32 cellular contexts compared by ENCODE assay signal in the genomic region with DNA sequence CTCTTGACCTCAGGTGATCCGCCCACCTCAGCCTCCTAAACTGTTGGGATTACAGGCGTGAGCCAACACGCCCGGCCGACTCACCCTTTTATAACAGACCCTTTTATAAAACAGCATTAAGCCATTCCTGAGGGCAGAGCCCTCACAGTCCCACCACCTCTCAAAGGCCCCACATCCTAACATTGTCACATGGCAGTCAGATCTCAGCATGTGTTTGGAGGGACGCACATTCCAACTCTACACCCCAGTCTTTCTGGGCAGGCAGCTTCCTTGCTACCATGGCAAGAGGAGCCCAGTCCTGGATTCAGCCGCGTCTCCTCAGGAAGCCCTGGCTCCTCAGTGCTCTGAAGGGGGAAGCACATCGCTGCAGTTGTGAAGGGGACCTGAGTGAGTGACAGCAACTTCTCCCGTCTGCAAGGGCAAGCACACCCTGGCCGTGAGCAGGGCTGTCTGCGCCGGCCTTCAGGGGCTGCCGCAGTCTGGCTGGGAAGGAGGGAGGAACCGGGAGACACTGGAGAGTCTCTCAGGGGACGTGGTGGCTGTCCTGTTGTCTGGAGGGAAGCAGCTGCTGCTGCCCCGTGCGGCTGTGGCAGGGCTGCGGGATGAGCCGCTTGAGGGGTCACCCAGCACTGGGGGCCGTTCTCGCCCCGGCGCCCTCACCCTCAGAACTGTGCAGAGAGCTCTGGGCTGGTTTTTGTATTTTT. TPM values are rescaled to one million over a fixed set of nuclear protein-coding genes. Genes with fewer than 3 reads are reported as not detected.
DNase-seq lines count a peak whose midpoint lies in the region; ATAC-seq, FAIRE-seq and TF ChIP-seq lines count a peak whose summit lies in the region.
"Had no signal": no experiment of that assay in that cellular context is flagged by ENCODE, and none has a peak within 500 bp of the region (broad histone marks: within the 10 kb centered on the region; RNA-seq: fewer than 3 reads in every experiment).

No MANE protein-coding gene starts in this region.

- TF ChIP-seq EP300 in HepG2 (IDR thresholded peaks at IDR 0.05; ENCODE audit: low read depth in 2 of 2, low read length in 2 of 2) = no peak
- TF ChIP-seq EP300 in HepG2 (CRISPR knock-in tag; IDR thresholded peaks at IDR 0.05; ENCODE audit: borderline replicate concordance) = no peak

- intact Hi-C loops in HepG2 (cut with micrococcal nuclease; ENCODE audit: unreplicated experiment) = no loop called here

- H2AFZ ChIP-seq in HepG2 (ENCODE audit: low read length) = no peak overlapping the region

- 96% methylated on average over 24 of the region's 24 CpGs for WGBS in HepG2 (ENCODE audit: low lambda C conversion rate)

- no peak for FAIRE-seq in HepG2 (lab: Jason Lieb, UNC)
- FAIRE-seq: endometrium, GM12891, H54 had no signal

- DNase-seq in NCI-H2227 (lab: John Stamatoyannopoulos, UW; ENCODE audit: unreplicated experiment) (peak; percentile 47), NCI-H2227 treated with DMSO at 0.1 percent for 48 hours (lab: John Stamatoyannopoulos, UW) (no peak), SK-N-DZ (ENCODE audit: low spot score) (peak; percentile 82), HepG2 (ENCODE audit: low spot score) (no peak), NCI-H2029 treated with DMSO at 0.1 percent for 48 hours (lab: John Stamatoyannopoulos, UW) (no peak)
- DNase-seq in stimulated activated naive B cell treated with anti-CD40 and anti-IgM and Interleukin-4, amounts not matched to agents 10 μg/mL and 1 μg/mL and 100 μg/mL, for 72 hours = no peak
- DNase-seq in activated CD4-positive, alpha-beta T cell treated with anti-CD3 and anti-CD28 coated beads, Interleukin-2, amount 10 ng/mL, durations not matched to agents 7 days and 5 days = no peak
- DNase-seq: activated CD4-positive, alpha-beta T cell treated with anti-CD3 and anti-CD28 coated beads for 4 hours; activated T-cell treated with anti-CD3 and anti-CD28 coated beads, Interleukin-2, amount 50 U/mL, for 4 hours; CD4-positive, alpha-beta T cell; central memory CD4-positive, alpha-beta T cell; dermis blood vessel endothelial cell; esophagus squamous epithelium; foreskin melanocyte; left cardiac atrium; NCI-H1694 treated with DMSO at 0.1 percent for 48 hours; NCI-H345; NCI-H748 treated with DMSO at 0.1 percent for 48 hours; RPMI8226; stimulated activated naive CD8-positive, alpha-beta T cell treated with anti-CD3 and anti-CD28 coated beads, Interleukin-15, Interleukin-2, amounts not matched to agents 100 U/mL and 50 U/mL, for 24 hours; T-helper 2 cell had no signal

- no TSS peak for BruUV-seq in HepG2 (replicated peaks; lab: Mats Ljungman, UMichigan)

- no peak overlapping the region for H3K4me3 ChIP-seq in HepG2 (replicated peaks in 1 of 3; ENCODE audit: insufficient read depth in 1 of 3, low read depth in 2 of 3, low read length in 3 of 3)
- H3K4me3 ChIP-seq: esophagus squamous epithelium, prostate gland, thoracic aorta, vagina had no signal

- TF ChIP-seq RAD21 in HepG2 (CRISPR knock-in tag; IDR thresholded peaks at IDR 0.05) = no peak

- H3K4me2 ChIP-seq in HepG2 (ENCODE audit: low read depth, low read length) = no peak overlapping the region

- H3K4me3 Mint-ChIP-seq in stimulated activated naive B cell treated with anti-CD40 and anti-IgM and Interleukin-4, amounts not matched to agents 10 μg/mL and 1 μg/mL and 100 μg/mL, for 72 hours = no peak overlapping the region
- H3K4me3 Mint-ChIP-seq in activated CD4-positive, alpha-beta T cell treated with anti-CD3 and anti-CD28 coated beads, Interleukin-2, amount 10 ng/mL, durations not matched to agents 7 days and 5 days = no peak overlapping the region
- H3K4me3 Mint-ChIP-seq: activated T-cell treated with anti-CD3 and anti-CD28 coated beads, Interleukin-2, amount 50 U/mL, for 4 hours; CD4-positive, alpha-beta T cell had no signal

- peaks cover 20 to 21% of the 10 kb centered on the region in 2 donors for H3K36me3 Mint-ChIP-seq in stimulated activated naive B cell treated with anti-CD40 and anti-IgM and Interleukin-4, amounts not matched to agents 10 μg/mL and 1 μg/mL and 100 μg/mL, for 72 hours
- no peaks in the 10 kb centered on the region for H3K36me3 Mint-ChIP-seq in activated CD4-positive, alpha-beta T cell treated with anti-CD3 and anti-CD28 coated beads, Interleukin-2, amount 10 ng/mL, durations not matched to agents 7 days and 5 days (ENCODE audit: low read depth)

- H3K9ac ChIP-seq in HepG2 (ENCODE audit: insufficient read depth, low read depth, low read length) = no peak overlapping the region

- peaks cover 22 to 38% of the 10 kb centered on the region in 2 donors for H3K4me1 Mint-ChIP-seq in stimulated activated naive B cell treated with anti-CD40 and anti-IgM and Interleukin-4, amounts not matched to agents 10 μg/mL and 1 μg/mL and 100 μg/mL, for 72 hours
- peaks cover 3% of the 10 kb centered on the region for H3K4me1 Mint-ChIP-seq in activated CD4-positive, alpha-beta T cell treated with anti-CD3 and anti-CD28 coated beads, Interleukin-2, amount 10 ng/mL, durations not matched to agents 7 days and 5 days

- no peaks in the 10 kb centered on the region for H3K9me3 Mint-ChIP-seq in stimulated activated naive B cell treated with anti-CD40 and anti-IgM and Interleukin-4, amounts not matched to agents 10 μg/mL and 1 μg/mL and 100 μg/mL, for 72 hours
- H3K9me3 Mint-ChIP-seq in activated CD4-positive, alpha-beta T cell treated with anti-CD3 and anti-CD28 coated beads, Interleukin-2, amount 10 ng/mL, durations not matched to agents 7 days and 5 days = no peaks in the 10 kb centered on the region
- H3K9me3 Mint-ChIP-seq: activated T-cell treated with anti-CD3 and anti-CD28 coated beads, Interleukin-2, amount 50 U/mL, for 4 hours; CD4-positive, alpha-beta T cell had no signal

- in situ Hi-C loops in HepG2 (cut with HindIII; ENCODE audit: extremely low pct_ligation_motif_present, low pct_unique_long_range_greater_than_20kb) = no loop called here

- peaks cover 13% of the 10 kb centered on the region for H3K4me1 ChIP-seq in HepG2 (ENCODE audit: insufficient read depth, low read length)
- H3K4me1 ChIP-seq: prostate gland had no signal

- CTCF ChIA-PET in HepG2 (lab: Yijun Ruan, JAX; ENCODE audit: low intra/inter-chr PET ratio, low total read pairs) = no interaction called here
- CTCF ChIA-PET in activated CD4-positive, alpha-beta T cell treated with anti-CD3 and anti-CD28 coated beads, Interleukin-2, amount 10 ng/mL, durations not matched to agents 7 days and 5 days (lab: Charles Lee) = no interaction called here

- TF ChIP-seq CTCF in HepG2 (CRISPR knock-in tag; IDR thresholded peaks at IDR 0.05) = no peak

- peaks cover 51% of the 10 kb centered on the region for H3K79me2 ChIP-seq in HepG2 (ENCODE audit: insufficient read depth, low read length)

- no peak for ATAC-seq in HepG2
- no peak for ATAC-seq in stimulated activated naive B cell treated with anti-CD40 and anti-IgM and Interleukin-4, amounts not matched to agents 10 μg/mL and 1 μg/mL and 100 μg/mL, for 72 hours (replicated peaks)
- ATAC-seq in GM21360 (IDR thresholded peaks at IDR 0.05; ENCODE audit: unreplicated experiment) = no peak
- ATAC-seq: activated T-cell treated with anti-CD3 and anti-CD28 coated beads, Interleukin-2, amount 50 U/mL, for 4 hours; left cardiac atrium; SK-N-SH treated with all-trans-retinoic acid at 6 μM for 48 hours; stimulated activated naive CD8-positive, alpha-beta T cell treated with anti-CD3 and anti-CD28 coated beads, Interleukin-15, Interleukin-2, amounts not matched to agents 100 U/mL and 50 U/mL, for 24 hours had no signal

- TF ChIP-seq POLR2A in HepG2 (IDR thresholded peaks at IDR 0.05; ENCODE audit: insufficient read depth in 1 of 2, low read depth in 2 of 2, low read length in 2 of 2) = no peak

- no peaks in the 10 kb centered on the region for H3K27me3 ChIP-seq in HepG2 (ENCODE audit: control insufficient read depth in 1 of 2, insufficient read depth in 2 of 2, low read length in 2 of 2)
- H3K27me3 ChIP-seq: esophagus squamous epithelium, neutrophil, vagina had no signal

- POLR2A ChIA-PET in HepG2 (lab: Yijun Ruan, JAX) = no interaction called here
- POLR2A ChIA-PET in activated CD4-positive, alpha-beta T cell treated with anti-CD3 and anti-CD28 coated beads, Interleukin-2, amount 10 ng/mL, durations not matched to agents 7 days and 5 days (lab: Charles Lee) = no interaction called here

- no peaks in the 10 kb centered on the region for H3K9me3 ChIP-seq in HepG2 (ENCODE audit: low read length)
- H3K9me3 ChIP-seq: esophagus squamous epithelium, neutrophil, prostate gland, thoracic aorta, vagina had no signal

- peaks cover 43% of the 10 kb centered on the region for H4K20me1 ChIP-seq in HepG2 (ENCODE audit: insufficient read depth, low read length)

- H3K27ac ChIP-seq in HepG2 (ENCODE audit: extremely low read length, insufficient read depth, low read length) = no peak overlapping the region
- H3K27ac ChIP-seq: 22Rv1, esophagus squamous epithelium, neutrophil, prostate gland, thoracic aorta, vagina had no signal

- H3K27me3 Mint-ChIP-seq in stimulated activated naive B cell treated with anti-CD40 and anti-IgM and Interleukin-4, amounts not matched to agents 10 μg/mL and 1 μg/mL and 100 μg/mL, for 72 hours = no peaks in the 10 kb centered on the region
- H3K27me3 Mint-ChIP-seq in activated CD4-positive, alpha-beta T cell treated with anti-CD3 and anti-CD28 coated beads, Interleukin-2, amount 10 ng/mL, durations not matched to agents 7 days and 5 days = no peaks in the 10 kb centered on the region
- H3K27me3 Mint-ChIP-seq: CD4-positive, alpha-beta T cell had no signal

- peaks cover 24 to 38% of the 10 kb centered on the region in 2 experiments; a peak in 4 of 5 replicates for H3K36me3 ChIP-seq in HepG2 (replicated peaks in 1 of 2; ENCODE audit: control insufficient read depth in 1 of 2, insufficient read depth in 2 of 2, low read length in 2 of 2)

- peak overlapping the region; percentile 17 for H3K27ac Mint-ChIP-seq in stimulated activated naive B cell treated with anti-CD40 and anti-IgM and Interleukin-4, amounts not matched to agents 10 μg/mL and 1 μg/mL and 100 μg/mL, for 72 hours
- H3K27ac Mint-ChIP-seq in activated CD4-positive, alpha-beta T cell treated with anti-CD3 and anti-CD28 coated beads, Interleukin-2, amount 10 ng/mL, durations not matched to agents 7 days and 5 days = no peak overlapping the region
- H3K27ac Mint-ChIP-seq: CD4-positive, alpha-beta T cell had no signal

RNA-seq across cellular contexts. Expression of a gene that starts 15.9 kb away (rescaled TPM):
- polyA plus RNA-seq in SK-N-DZ (2014; cell fraction: cytosol; rRNA removed) = 28.1 and 29.7 TPM in 2 replicates
- 48.6 and 51.1 TPM in 2 replicates for polyA plus RNA-seq in SK-N-DZ (2014; cell fraction: nucleus; rRNA removed)
- 37.4 and 41.5 TPM in 2 replicates for total RNA-seq in HepG2 (2016; rRNA removed; fragmentation: Illumina TruSeq; extraction: Trizol)
- total RNA-seq in HepG2 (2016; cell fraction: cytosol; rRNA removed; fragmentation: Illumina TruSeq; extraction: Trizol; ENCODE audit: low read depth) = 19.3 and 19.7 TPM in 2 replicates
- total RNA-seq in HepG2 (2016; cell fraction: insoluble cytoplasmic fraction; rRNA removed; fragmentation: Illumina TruSeq; extraction: Trizol) = 37.3 and 39.8 TPM in 2 replicates
- 18.5 and 19.9 TPM in 2 replicates for total RNA-seq in HepG2 (2016; cell fraction: membrane; rRNA removed; fragmentation: Illumina TruSeq; extraction: Trizol)
- total RNA-seq in HepG2 (2016; cell fraction: nucleus; rRNA removed; fragmentation: Illumina TruSeq; extraction: Trizol) = 31.6 and 31.7 TPM in 2 replicates
- polyA plus RNA-seq in HepG2 (2011; rRNA removed) = 18.5 and 20.5 TPM in 2 replicates
- 11.8 and 12.2 TPM in 2 replicates for polyA plus RNA-seq in HepG2 (2011; cell fraction: cytosol; rRNA removed)
- 64.3 and 72.2 TPM in 2 replicates for polyA plus RNA-seq in HepG2 (2011; cell fraction: nucleus; rRNA removed)
- polyA plus RNA-seq in HepG2 (2012) = 29.8 and 30.8 TPM in 2 replicates
- 3.5 and 4.8 TPM in 2 replicates for polyA plus RNA-seq in HepG2 (2016; cell fraction: cytosol; fragmentation: Illumina TruSeq; extraction: Trizol; ENCODE audit: low read depth)
- 31.7 and 35.2 TPM in 2 replicates for polyA plus RNA-seq in HepG2 (2016; cell fraction: insoluble cytoplasmic fraction; fragmentation: Illumina TruSeq; extraction: Trizol; ENCODE audit: low read depth)
- 9.5 and 9.7 TPM in 2 replicates for polyA plus RNA-seq in HepG2 (2016; cell fraction: membrane; fragmentation: Illumina TruSeq; extraction: Trizol; ENCODE audit: low read depth)
- polyA plus RNA-seq in HepG2 (2016; cell fraction: nucleus; fragmentation: Illumina TruSeq; extraction: Trizol; ENCODE audit: insufficient read depth, low read depth) = 69.1 and 71.6 TPM in 2 replicates
- 28.3 and 39.1 TPM in 2 replicates for polyA minus RNA-seq in HepG2 (2011; rRNA and poly(A)+ RNA removed; ENCODE audit: low replicate concordance)
- polyA minus RNA-seq in HepG2 (2011; cell fraction: cytosol; rRNA and poly(A)+ RNA removed) = 11.3 and 14.2 TPM in 2 replicates
- 62.2 and 69.3 TPM in 2 replicates for polyA minus RNA-seq in HepG2 (2011; cell fraction: nucleus; rRNA and poly(A)+ RNA removed)
- 10 to 100 TPM; 30.2 to 30.9 TPM for total RNA-seq in activated CD4-positive, alpha-beta T cell treated with anti-CD3 and anti-CD28 coated beads, Interleukin-2, amount 10 ng/mL, durations not matched to agents 7 days and 5 days

RNA-seq across cellular contexts. Expression of a gene that starts 34.1 kb away (rescaled TPM):
- 25.7 and 26.4 TPM in 2 replicates for polyA plus RNA-seq in SK-N-DZ (2014; cell fraction: cytosol; rRNA removed)
- polyA plus RNA-seq in SK-N-DZ (2014; cell fraction: nucleus; rRNA removed) = 47.8 and 48.8 TPM in 2 replicates
- total RNA-seq in HepG2 (2016; rRNA removed; fragmentation: Illumina TruSeq; extraction: Trizol) = 0.10 and 0.18 TPM in 2 replicates
- 0.10 TPM in 1 of 2 replicates, not detected in the other for total RNA-seq in HepG2 (2016; cell fraction: cytosol; rRNA removed; fragmentation: Illumina TruSeq; extraction: Trizol; ENCODE audit: low read depth)
- total RNA-seq in HepG2 (2016; cell fraction: insoluble cytoplasmic fraction; rRNA removed; fragmentation: Illumina TruSeq; extraction: Trizol) = 0.06 TPM in 1 of 2 replicates, not detected in the other
- total RNA-seq in HepG2 (2016; cell fraction: membrane; rRNA removed; fragmentation: Illumina TruSeq; extraction: Trizol) = 0.12 and 0.14 TPM in 2 replicates
- total RNA-seq in HepG2 (2016; cell fraction: nucleus; rRNA removed; fragmentation: Illumina TruSeq; extraction: Trizol) = not detected in 2 replicates
- not detected in 2 replicates for polyA plus RNA-seq in HepG2 (2011; rRNA removed)
- not detected in 2 replicates for polyA plus RNA-seq in HepG2 (2011; cell fraction: cytosol; rRNA removed)
- polyA plus RNA-seq in HepG2 (2011; cell fraction: nucleus; rRNA removed) = not detected in 2 replicates
- polyA plus RNA-seq in HepG2 (2012) = 0.08 TPM in 1 of 2 replicates, not detected in the other
- 0.08 TPM in 1 of 2 replicates, not detected in the other for polyA plus RNA-seq in HepG2 (2016; cell fraction: cytosol; fragmentation: Illumina TruSeq; extraction: Trizol; ENCODE audit: low read depth)
- 0.34 TPM in 1 of 2 replicates, not detected in the other for polyA plus RNA-seq in HepG2 (2016; cell fraction: insoluble cytoplasmic fraction; fragmentation: Illumina TruSeq; extraction: Trizol; ENCODE audit: low read depth)
- polyA plus RNA-seq in HepG2 (2016; cell fraction: membrane; fragmentation: Illumina TruSeq; extraction: Trizol; ENCODE audit: low read depth) = 0.17 TPM in 2 replicates
- not detected in 2 replicates for polyA plus RNA-seq in HepG2 (2016; cell fraction: nucleus; fragmentation: Illumina TruSeq; extraction: Trizol; ENCODE audit: insufficient read depth, low read depth)
- polyA minus RNA-seq in HepG2 (2011; rRNA and poly(A)+ RNA removed; ENCODE audit: low replicate concordance) = not detected in 2 replicates
- polyA minus RNA-seq in HepG2 (2011; cell fraction: cytosol; rRNA and poly(A)+ RNA removed) = not detected in 2 replicates
- polyA minus RNA-seq in HepG2 (2011; cell fraction: nucleus; rRNA and poly(A)+ RNA removed) = not detected in 2 replicates
- not detected for total RNA-seq in activated CD4-positive, alpha-beta T cell treated with anti-CD3 and anti-CD28 coated beads, Interleukin-2, amount 10 ng/mL, durations not matched to agents 7 days and 5 days
- total RNA-seq: activated T-cell treated with anti-CD3 and anti-CD28 coated beads, Interleukin-2, amount 50 U/mL, for 4 hours; CD4-positive, alpha-beta T cell; dermis blood vessel endothelial cell; esophagus squamous epithelium; left cardiac atrium; LHCN-M2; thoracic aorta; vagina had no signal

RNA-seq across cellular contexts. Expression of a gene that starts 48.6 kb away (rescaled TPM):
- 295 and 299 TPM in 2 replicates for polyA plus RNA-seq in SK-N-DZ (2014; cell fraction: cytosol; rRNA removed)
- polyA plus RNA-seq in SK-N-DZ (2014; cell fraction: nucleus; rRNA removed) = 293 and 298 TPM in 2 replicates
- 143 and 154 TPM in 2 replicates for total RNA-seq in HepG2 (2016; rRNA removed; fragmentation: Illumina TruSeq; extraction: Trizol)
- 51.6 and 53.2 TPM in 2 replicates for total RNA-seq in HepG2 (2016; cell fraction: cytosol; rRNA removed; fragmentation: Illumina TruSeq; extraction: Trizol; ENCODE audit: low read depth)
- total RNA-seq in HepG2 (2016; cell fraction: insoluble cytoplasmic fraction; rRNA removed; fragmentation: Illumina TruSeq; extraction: Trizol) = 149 and 159 TPM in 2 replicates
- 59.3 and 62.8 TPM in 2 replicates for total RNA-seq in HepG2 (2016; cell fraction: membrane; rRNA removed; fragmentation: Illumina TruSeq; extraction: Trizol)
- 76.2 and 86.5 TPM in 2 replicates for total RNA-seq in HepG2 (2016; cell fraction: nucleus; rRNA removed; fragmentation: Illumina TruSeq; extraction: Trizol)
- 92.9 and 106 TPM in 2 replicates for polyA plus RNA-seq in HepG2 (2011; rRNA removed)
- polyA plus RNA-seq in HepG2 (2011; cell fraction: cytosol; rRNA removed) = 90.4 and 144 TPM in 2 replicates
- polyA plus RNA-seq in HepG2 (2011; cell fraction: nucleus; rRNA removed) = 158 and 185 TPM in 2 replicates
- polyA plus RNA-seq in HepG2 (2012) = 62.1 and 86.3 TPM in 2 replicates
- polyA plus RNA-seq in HepG2 (2016; cell fraction: cytosol; fragmentation: Illumina TruSeq; extraction: Trizol; ENCODE audit: low read depth) = 50.3 and 52.6 TPM in 2 replicates
- 185 and 189 TPM in 2 replicates for polyA plus RNA-seq in HepG2 (2016; cell fraction: insoluble cytoplasmic fraction; fragmentation: Illumina TruSeq; extraction: Trizol; ENCODE audit: low read depth)
- polyA plus RNA-seq in HepG2 (2016; cell fraction: membrane; fragmentation: Illumina TruSeq; extraction: Trizol; ENCODE audit: low read depth) = 54.2 and 55.6 TPM in 2 replicates
- 165 and 171 TPM in 2 replicates for polyA plus RNA-seq in HepG2 (2016; cell fraction: nucleus; fragmentation: Illumina TruSeq; extraction: Trizol; ENCODE audit: insufficient read depth, low read depth)
- 92.6 and 107 TPM in 2 replicates for polyA minus RNA-seq in HepG2 (2011; rRNA and poly(A)+ RNA removed; ENCODE audit: low replicate concordance)
- polyA minus RNA-seq in HepG2 (2011; cell fraction: cytosol; rRNA and poly(A)+ RNA removed) = 50.7 and 55.0 TPM in 2 replicates
- polyA minus RNA-seq in HepG2 (2011; cell fraction: nucleus; rRNA and poly(A)+ RNA removed) = 47.2 and 49.4 TPM in 2 replicates
- 10 to 100 TPM; 86.1 to 90.1 TPM for total RNA-seq in activated CD4-positive, alpha-beta T cell treated with anti-CD3 and anti-CD28 coated beads, Interleukin-2, amount 10 ng/mL, durations not matched to agents 7 days and 5 days

Comparison
In these comparisons a context has a peak if more than half of its experiments do, and no peak if none do; other contexts are left out.
1. DNase-seq: peak in NCI-H2227 (single experiment) and SK-N-DZ (single experiment); none in NCI-H2227 treated with DMSO at 0.1 percent for 48 hours (single experiment), HepG2 (single experiment), stimulated activated naive B cell treated with anti-CD40 and anti-IgM and Interleukin-4, amounts not matched to agents 10 μg/mL and 1 μg/mL and 100 μg/mL, for 72 hours (single experiment), NCI-H2029 treated with DMSO at 0.1 percent for 48 hours (single experiment) and activated CD4-positive, alpha-beta T cell treated with anti-CD3 and anti-CD28 coated beads, Interleukin-2, amount 10 ng/mL, durations not matched to agents 7 days and 5 days (single experiment).